21 cellular contexts compared by ENCODE assay signal in genomic region chr19:43812689-43813088, GRCh38. TPM values are rescaled to one million over a fixed set of nuclear protein-coding genes. Genes with fewer than 3 reads are reported as not detected.
"Had no signal": no experiment of that assay in that cellular context is flagged by ENCODE, and none has a peak within 500 bp of the region (broad histone marks: within the 10 kb centered on the region; RNA-seq: fewer than 3 reads in every experiment).

No MANE protein-coding gene starts in this region.

- H3K4me3 ChIP-seq: coronary artery, hepatocyte, prostate gland, right atrium auricular region had no signal

- H3K4me1 Mint-ChIP-seq: activated naive CD8-positive, alpha-beta T cell treated with anti-CD3 and anti-CD28 coated beads, Interleukin-2, amount 50 U/mL, for 24 hours; brain; central memory CD8-positive, alpha-beta T cell; naive thymus-derived CD8-positive, alpha-beta T cell; stimulated activated naive CD8-positive, alpha-beta T cell treated with anti-CD3 and anti-CD28 coated beads, Interleukin-15, amount 100 ng/mL, for 72 hours had no signal

- H3K9me3 ChIP-seq: prostate gland, right atrium auricular region had no signal

- H3K27ac ChIP-seq: coronary artery, foreskin keratinocyte, hepatocyte, prostate gland, right atrium auricular region, WERI-Rb-1 had no signal

- H3K4me1 ChIP-seq: prostate gland, right atrium auricular region had no signal

- H2AFZ ChIP-seq: hepatocyte had no signal

- H3K27me3 ChIP-seq: foreskin keratinocyte, hepatocyte, right atrium auricular region had no signal

- ATAC-seq: activated naive CD8-positive, alpha-beta T cell treated with anti-CD3 and anti-CD28 coated beads, Interleukin-2, amount 50 U/mL, for 24 hours; foreskin keratinocyte; naive thymus-derived CD8-positive, alpha-beta T cell; stimulated activated naive CD8-positive, alpha-beta T cell treated with anti-CD3 and anti-CD28 coated beads, Interleukin-15, amount 100 ng/mL, for 72 hours had no signal

- H3K36me3 ChIP-seq: prostate gland, right atrium auricular region, WERI-Rb-1 had no signal

- H3K4me3 Mint-ChIP-seq: activated naive CD4-positive, alpha-beta T cell treated with anti-CD3 and anti-CD28 coated beads for 36 hours; activated naive CD8-positive, alpha-beta T cell treated with anti-CD3 and anti-CD28 coated beads, Interleukin-2, amount 50 U/mL, for 24 hours; brain; central memory CD8-positive, alpha-beta T cell; naive thymus-derived CD8-positive, alpha-beta T cell; stimulated activated naive CD8-positive, alpha-beta T cell treated with anti-CD3 and anti-CD28 coated beads, Interleukin-15, amount 100 ng/mL, for 72 hours had no signal

- H3K27ac Mint-ChIP-seq: activated naive CD4-positive, alpha-beta T cell treated with anti-CD3 and anti-CD28 coated beads for 36 hours; activated naive CD8-positive, alpha-beta T cell treated with anti-CD3 and anti-CD28 coated beads, Interleukin-2, amount 50 U/mL, for 24 hours; activated T-helper 2 cell treated with anti-CD3 and anti-CD28 coated beads, Interferon-gamma antibody, Interleukin-2, Interleukin-4, amounts not matched to agents 10 μg/mL and 5 μg/mL and 100 μg/mL, durations not matched to agents 14 hours and 24 hours and 36 hours; brain; stimulated activated naive CD8-positive, alpha-beta T cell treated with anti-CD3 and anti-CD28 coated beads, Interleukin-15, amount 100 ng/mL, for 72 hours had no signal

- H3K4me2 ChIP-seq: hepatocyte had no signal

- H3K36me3 Mint-ChIP-seq: brain had no signal

- DNase-seq: activated CD4-positive, alpha-beta T cell treated with anti-CD3 and anti-CD28 coated beads for 1 hour; activated naive CD4-positive, alpha-beta T cell treated with anti-CD3 and anti-CD28 coated beads for 36 hours; activated naive CD8-positive, alpha-beta T cell treated with anti-CD3 and anti-CD28 coated beads, Interleukin-2, amount 50 U/mL, for 24 hours; anterior cingulate cortex; foreskin keratinocyte; mesendoderm; naive thymus-derived CD8-positive, alpha-beta T cell; stimulated activated naive CD8-positive, alpha-beta T cell treated with anti-CD3 and anti-CD28 coated beads, Interleukin-15, amount 100 ng/mL, for 72 hours; T1000; trophoblast cell; WERI-Rb-1 had no signal

- H3K79me2 ChIP-seq: hepatocyte had no signal

- H3K9me3 Mint-ChIP-seq: activated naive CD4-positive, alpha-beta T cell treated with anti-CD3 and anti-CD28 coated beads for 36 hours; activated naive CD8-positive, alpha-beta T cell treated with anti-CD3 and anti-CD28 coated beads, Interleukin-2, amount 50 U/mL, for 24 hours; central memory CD8-positive, alpha-beta T cell; naive thymus-derived CD8-positive, alpha-beta T cell had no signal

RNA-seq across cellular contexts. Expression of gene LYPD5, which starts 10.4 kb away (rescaled TPM):
- total RNA-seq: epithelial cell of proximal tubule, osteocyte, skeletal muscle tissue had no signal
